In genomic region chr9:121974421-121974820, GRCh38 we compare ENCODE assay signal across 18 cellular contexts.
"Had no signal": no experiment of that assay in that cellular context is flagged by ENCODE, and none has a peak within 500 bp of the region (broad histone marks: within the 10 kb centered on the region; RNA-seq: fewer than 3 reads in every experiment).

No MANE protein-coding gene starts in this region.

- DNase-seq: activated CD4-positive, alpha-beta T cell treated with anti-CD3 and anti-CD28 coated beads, Interleukin-2, amount 10 ng/mL, durations not matched to agents 24 days and 14 days; activated CD8-positive, alpha-beta T cell treated with anti-CD3 and anti-CD28 coated beads for 36 hours; activated naive CD4-positive, alpha-beta T cell; activated naive CD8-positive, alpha-beta T cell treated with anti-CD3 and anti-CD28 coated beads for 36 hours; activated T-cell treated with anti-CD3 and anti-CD28 coated beads, Interleukin-2, amount 50 U/mL, for 1 hour; colonic mucosa; natural killer cell; ovary; spleen; stimulated activated CD4-positive, alpha-beta T cell treated with anti-CD3 and anti-CD28 coated beads, Interleukin-4, amount 100 ng/mL, for 4 hours; T-helper 1 cell; T-helper 9 cell; testis had no signal

- H3K36me3 Mint-ChIP-seq: natural killer cell had no signal

- H3K27me3 ChIP-seq: colonic mucosa, ovary, spleen, testis had no signal

- H3K4me3 Mint-ChIP-seq: activated CD4-positive, alpha-beta T cell treated with anti-CD3 and anti-CD28 coated beads, Interleukin-2, amount 10 ng/mL, durations not matched to agents 24 days and 14 days; activated CD8-positive, alpha-beta T cell treated with anti-CD3 and anti-CD28 coated beads for 36 hours; activated naive CD8-positive, alpha-beta T cell treated with anti-CD3 and anti-CD28 coated beads for 36 hours; activated T-helper 17 cell treated with anti-CD3 and anti-CD28 coated beads, Interleukin-2, amount 50 U/mL, for 72 hours; brain; central memory CD8-positive, alpha-beta T cell; natural killer cell; stimulated activated memory B cell treated with anti-CD40 and anti-IgM and Interleukin-4, amounts not matched to agents 10 μg/mL and 1 μg/mL and 100 μg/mL, for 72 hours had no signal

- H3K36me3 ChIP-seq: colonic mucosa, ovary, spleen had no signal

- H3K4me1 Mint-ChIP-seq: activated naive CD8-positive, alpha-beta T cell treated with anti-CD3 and anti-CD28 coated beads for 36 hours; central memory CD8-positive, alpha-beta T cell; natural killer cell had no signal

- H3K27ac ChIP-seq: colonic mucosa, ovary, spleen, testis had no signal

- H3K27me3 Mint-ChIP-seq: activated CD4-positive, alpha-beta T cell treated with anti-CD3 and anti-CD28 coated beads, Interleukin-2, amount 10 ng/mL, durations not matched to agents 24 days and 14 days; activated CD8-positive, alpha-beta T cell treated with anti-CD3 and anti-CD28 coated beads for 36 hours; activated naive CD8-positive, alpha-beta T cell treated with anti-CD3 and anti-CD28 coated beads for 36 hours; activated T-helper 17 cell treated with anti-CD3 and anti-CD28 coated beads, Interleukin-2, amount 50 U/mL, for 72 hours; brain; central memory CD8-positive, alpha-beta T cell; stimulated activated memory B cell treated with anti-CD40 and anti-IgM and Interleukin-4, amounts not matched to agents 10 μg/mL and 1 μg/mL and 100 μg/mL, for 72 hours had no signal

- H3K9me3 Mint-ChIP-seq: activated CD4-positive, alpha-beta T cell treated with anti-CD3 and anti-CD28 coated beads, Interleukin-2, amount 10 ng/mL, durations not matched to agents 24 days and 14 days; activated CD8-positive, alpha-beta T cell treated with anti-CD3 and anti-CD28 coated beads for 36 hours; activated T-helper 17 cell treated with anti-CD3 and anti-CD28 coated beads, Interleukin-2, amount 50 U/mL, for 72 hours; central memory CD8-positive, alpha-beta T cell; natural killer cell; stimulated activated memory B cell treated with anti-CD40 and anti-IgM and Interleukin-4, amounts not matched to agents 10 μg/mL and 1 μg/mL and 100 μg/mL, for 72 hours had no signal

- H3K9me3 ChIP-seq: colonic mucosa, ovary, spleen, testis had no signal

- H3K4me1 ChIP-seq: testis had no signal

- ATAC-seq: activated CD8-positive, alpha-beta T cell treated with anti-CD3 and anti-CD28 coated beads for 36 hours; activated T-helper 17 cell treated with anti-CD3 and anti-CD28 coated beads, Interleukin-2, amount 50 U/mL, for 72 hours; esophagus mucosa; natural killer cell; stimulated activated memory B cell treated with anti-CD40 and anti-IgM and Interleukin-4, amounts not matched to agents 10 μg/mL and 1 μg/mL and 100 μg/mL, for 72 hours had no signal

- H3K4me3 ChIP-seq: colonic mucosa, ovary, spleen, testis had no signal

- H3K27ac Mint-ChIP-seq: activated CD4-positive, alpha-beta T cell treated with anti-CD3 and anti-CD28 coated beads, Interleukin-2, amount 10 ng/mL, durations not matched to agents 24 days and 14 days; activated CD8-positive, alpha-beta T cell treated with anti-CD3 and anti-CD28 coated beads for 36 hours; activated naive CD8-positive, alpha-beta T cell treated with anti-CD3 and anti-CD28 coated beads for 36 hours; activated T-helper 17 cell treated with anti-CD3 and anti-CD28 coated beads, Interleukin-2, amount 50 U/mL, for 72 hours; natural killer cell; stimulated activated memory B cell treated with anti-CD40 and anti-IgM and Interleukin-4, amounts not matched to agents 10 μg/mL and 1 μg/mL and 100 μg/mL, for 72 hours had no signal
